ENCODE assay signal across 20 cellular contexts in genomic region chr3:81955908-81956307, GRCh38.
"Had no signal": no experiment of that assay in that cellular context is flagged by ENCODE, and none has a peak within 500 bp of the region (broad histone marks: within the 10 kb centered on the region; RNA-seq: fewer than 3 reads in every experiment).

No MANE protein-coding gene starts in this region.

- H3K4me1 ChIP-seq: gastrocnemius medialis, testis, upper lobe of right lung had no signal

- ATAC-seq: activated CD8-positive, alpha-beta T cell treated with anti-CD3 and anti-CD28 coated beads for 36 hours; activated naive CD8-positive, alpha-beta T cell treated with anti-CD3 and anti-CD28 coated beads, Interleukin-2, amount 50 U/mL, for 24 hours; gastrocnemius medialis; left ventricle myocardium superior; upper lobe of right lung had no signal

- H3K27me3 ChIP-seq: cardiac muscle cell, gastrocnemius medialis, ovary, testis, upper lobe of right lung had no signal

- H3K9me3 Mint-ChIP-seq: activated CD8-positive, alpha-beta T cell treated with anti-CD3 and anti-CD28 coated beads for 36 hours; activated naive CD8-positive, alpha-beta T cell treated with anti-CD3 and anti-CD28 coated beads, Interleukin-2, amount 50 U/mL, for 24 hours; stimulated activated naive CD8-positive, alpha-beta T cell treated with anti-CD3 and anti-CD28 coated beads, Interleukin-15, Interleukin-2, amounts not matched to agents 100 ng/mL and 50 ng/mL, for 24 hours had no signal

- DNase-seq: activated CD4-positive, alpha-beta T cell treated with anti-CD3 and anti-CD28 coated beads for 1 hour; activated CD8-positive, alpha-beta memory T cell treated with anti-CD3 and anti-CD28 coated beads, Interleukin-2, amount 50 U/mL, for 4 hours; activated CD8-positive, alpha-beta T cell treated with anti-CD3 and anti-CD28 coated beads for 36 hours; activated naive CD4-positive, alpha-beta T cell treated with Interleukin-2 at 50 U/mL for 16 hours; activated naive CD8-positive, alpha-beta T cell treated with anti-CD3 and anti-CD28 coated beads, Interleukin-2, amount 50 U/mL, for 24 hours; cortex of kidney; effector CD8-positive, alpha-beta T cell; gastrocnemius medialis; kidney; left ventricle myocardium superior; mesendoderm; ovary; stimulated activated CD4-positive, alpha-beta T cell treated with anti-CD3 and anti-CD28 coated beads, Interleukin-4, amount 100 ng/mL, for 1 hour; stimulated activated CD8-positive, alpha-beta memory T cell treated with anti-CD3 and anti-CD28 coated beads, Interleukin-4, amount 100 ng/mL, for 48 hours; T1000; testis; upper lobe of right lung had no signal

- H3K36me3 ChIP-seq: cardiac muscle cell, gastrocnemius medialis, ovary, upper lobe of right lung had no signal

- H3K27ac Mint-ChIP-seq: activated CD8-positive, alpha-beta T cell treated with anti-CD3 and anti-CD28 coated beads for 36 hours; activated naive CD8-positive, alpha-beta T cell treated with anti-CD3 and anti-CD28 coated beads, Interleukin-2, amount 50 U/mL, for 24 hours; stimulated activated naive CD8-positive, alpha-beta T cell treated with anti-CD3 and anti-CD28 coated beads, Interleukin-15, Interleukin-2, amounts not matched to agents 100 ng/mL and 50 ng/mL, for 24 hours had no signal

- H3K4me3 Mint-ChIP-seq: activated CD8-positive, alpha-beta T cell treated with anti-CD3 and anti-CD28 coated beads for 36 hours; activated naive CD8-positive, alpha-beta T cell treated with anti-CD3 and anti-CD28 coated beads, Interleukin-2, amount 50 U/mL, for 24 hours; neural crest cell; stimulated activated naive CD8-positive, alpha-beta T cell treated with anti-CD3 and anti-CD28 coated beads, Interleukin-15, Interleukin-2, amounts not matched to agents 100 ng/mL and 50 ng/mL, for 24 hours had no signal

- H3K4me3 ChIP-seq: cardiac muscle cell, gastrocnemius medialis, ovary, testis, upper lobe of right lung had no signal

- H3K27me3 Mint-ChIP-seq: activated CD8-positive, alpha-beta T cell treated with anti-CD3 and anti-CD28 coated beads for 36 hours; activated naive CD8-positive, alpha-beta T cell treated with anti-CD3 and anti-CD28 coated beads, Interleukin-2, amount 50 U/mL, for 24 hours; stimulated activated naive CD8-positive, alpha-beta T cell treated with anti-CD3 and anti-CD28 coated beads, Interleukin-15, Interleukin-2, amounts not matched to agents 100 ng/mL and 50 ng/mL, for 24 hours had no signal

- H3K27ac ChIP-seq: cardiac muscle cell, gastrocnemius medialis, ovary, testis, upper lobe of right lung had no signal

- H3K9me3 ChIP-seq: gastrocnemius medialis, ovary, testis, upper lobe of right lung had no signal

- H3K4me1 Mint-ChIP-seq: activated naive CD8-positive, alpha-beta T cell treated with anti-CD3 and anti-CD28 coated beads, Interleukin-2, amount 50 U/mL, for 24 hours; neural crest cell had no signal
